In the genomic region with DNA sequence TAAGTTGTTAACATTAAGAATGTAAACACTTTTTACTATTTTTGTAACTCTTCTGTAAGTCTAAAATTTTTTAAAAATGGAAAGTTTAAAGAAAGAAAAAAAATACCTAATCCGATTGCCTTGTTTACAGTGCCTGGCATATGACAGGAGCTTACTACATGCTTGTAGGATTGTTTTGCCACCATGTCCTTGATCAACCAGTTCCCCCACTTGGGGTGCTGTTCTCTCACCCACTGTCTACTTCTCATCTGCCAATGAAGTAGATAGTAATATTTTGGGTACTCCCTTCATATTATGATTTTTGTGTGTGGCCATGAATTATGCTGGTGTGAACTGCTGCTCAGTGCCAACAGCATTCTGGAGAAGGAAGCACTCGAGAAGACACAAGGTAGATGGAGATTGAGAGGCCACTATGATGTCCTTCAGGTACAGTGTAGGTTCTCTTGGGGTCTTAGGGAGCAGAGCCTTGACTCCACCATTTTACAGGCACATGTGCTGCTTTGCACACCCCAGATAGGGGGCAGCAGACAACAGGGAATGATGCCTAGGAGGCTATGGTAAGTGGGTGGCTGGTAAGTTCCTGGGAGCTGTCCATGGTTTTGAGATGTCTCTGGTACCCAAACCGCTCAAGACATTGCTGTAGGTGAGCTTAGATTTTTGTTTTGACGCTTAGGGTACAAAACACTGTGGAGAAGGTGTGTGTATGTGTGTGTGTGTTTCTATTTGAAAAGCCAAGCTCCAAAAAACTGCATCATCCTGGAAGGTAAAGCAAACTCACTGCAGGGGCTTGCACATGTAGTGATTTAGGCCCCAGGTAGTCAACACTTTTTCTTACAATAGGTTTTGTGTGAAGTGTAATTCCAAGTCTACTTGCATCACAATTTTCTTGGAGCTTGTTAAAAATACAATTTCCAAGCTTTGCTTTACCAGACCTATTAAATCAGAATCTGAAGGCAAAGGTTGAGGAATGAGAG, we compare ENCODE assay signal across 8 cellular contexts.
DNase-seq lines count a peak whose midpoint lies in the region; ATAC-seq, FAIRE-seq and TF ChIP-seq lines count a peak whose summit lies in the region.

No MANE protein-coding gene starts in this region.

- H3K4me3 ChIP-seq in Jurkat, Clone E6-1 (ENCODE audit: low read length): no peak overlapping the region

- no peak for FAIRE-seq in RCC 7860 (lab: Jason Lieb, UNC)

- TF ChIP-seq POLR2A in erythroblast (IDR thresholded peaks at IDR 0.05; ENCODE audit: low read length): no peak

- DNase-seq in activated CD4-positive, alpha-beta T cell treated with anti-CD3 and anti-CD28 coated beads for 48 hours: peak; percentile 50
- DNase-seq in activated CD4-positive, alpha-beta T cell treated with anti-CD3 and anti-CD28 coated beads for 4 hours: no peak
- peak; percentile 91 for DNase-seq in Jurkat, Clone E6-1 (ENCODE audit: low read depth, low spot score)
- DNase-seq in RCC 7860 (ENCODE audit: low spot score): peak; percentile 63
- DNase-seq in erythroblast (lab: John Stamatoyannopoulos, UW): peak; percentile 39 to 51
- peak; percentile 56 for DNase-seq in retina
- DNase-seq in activated gamma-delta T cell treated with Interleukin-2 at 50 U/mL for 16 hours: no peak

- no peak for ATAC-seq in GM21825 (IDR thresholded peaks at IDR 0.05; ENCODE audit: unreplicated experiment)

Comparison
In these comparisons a context has a peak if more than half of its experiments do, and no peak if none do; other contexts are left out.
1. DNase-seq: peak in activated CD4-positive, alpha-beta T cell treated with anti-CD3 and anti-CD28 coated beads for 48 hours (single experiment), Jurkat, Clone E6-1 (single experiment), RCC 7860 (single experiment), erythroblast (2 of 2) and retina (single experiment); none in activated CD4-positive, alpha-beta T cell treated with anti-CD3 and anti-CD28 coated beads for 4 hours (0 of 2) and activated gamma-delta T cell treated with Interleukin-2 at 50 U/mL for 16 hours (single experiment).